In genomic region chrX:103629295-103630170, GRCh38 we compare ENCODE assay signal across 8 cellular contexts. TPM values are rescaled to one million over a fixed set of nuclear protein-coding genes. Genes with fewer than 3 reads are reported as not detected.
DNase-seq lines count a peak whose midpoint lies in the region; ATAC-seq, FAIRE-seq and TF ChIP-seq lines count a peak whose summit lies in the region.

No MANE protein-coding gene starts in this region.

- H3F3A ChIP-seq in MM.1S (ENCODE audit: insufficient read depth, low read length): no peaks in the 10 kb centered on the region

- H3K4me3 ChIP-seq in MM.1S (ENCODE audit: low read length) (peak overlapping the region; percentile 83), kidney (ENCODE audit: low read length in 2 of 2) (peak overlapping the region; percentile 84 to 86), small intestine (ENCODE audit: low read depth in 1 of 2, low read length in 2 of 2) (peak overlapping the region; percentile 57 to 64)

- H3K9me3 Mint-ChIP-seq in Calu3 (ENCODE audit: low read depth, unreplicated experiment): no peaks in the 10 kb centered on the region
- H3K9me3 Mint-ChIP-seq in T-helper 1 cell treated with Interleukin-12 subunit alpha and Interleukin-12 subunit beta and Interleukin-4 antibody, amounts not matched to agents 30 μg/mL and 1 μg/mL, for 36 hours: no peaks in the 10 kb centered on the region

- peak overlapping the region; percentile 68 for H3K4me2 ChIP-seq in MM.1S (ENCODE audit: low read depth, low read length)

- peak; percentile 43 for TF ChIP-seq CTCF in Calu3 (IDR thresholded peaks at IDR 0.05; ENCODE audit: unreplicated experiment)
- TF ChIP-seq CTCF in MM.1S (IDR thresholded peaks at IDR 0.05; ENCODE audit: low read length): peak; percentile 34
- TF ChIP-seq CTCF in kidney (IDR thresholded peaks at IDR 0.05; ENCODE audit: borderline replicate concordance, extremely low read depth, insufficient read depth): peak; percentile 54

- no TSS peak for BruUV-seq in Calu3 (replicated peaks; lab: Mats Ljungman, UMichigan)

- ATAC-seq in GM21723 (IDR thresholded peaks at IDR 0.05; ENCODE audit: unreplicated experiment): peak; percentile 42

- FAIRE-seq in kidney (lab: Jason Lieb, UNC): no peak
- no peak for FAIRE-seq in small intestine (lab: Jason Lieb, UNC)

- CTCF ChIA-PET in Calu3 (lab: Charles Lee): interaction anchor here (0.7 to 1.8 kb wide), 6 partner anchors 11 to 304 kb away, joined by 3 to 11 read pairs (median 4); no protein-coding TSS in a partner anchor

- DNase-seq in Calu3 (peak; percentile 65), MM.1S (no peak), cerebellum (ENCODE audit: low spot score) (peak; percentile 60), kidney (peak; percentile 89), small intestine (peak; percentile 42), NOMO-1 treated with DMSO at 0.1 percent for 48 hours (lab: John Stamatoyannopoulos, UW; ENCODE audit: unreplicated experiment) (no peak)

- peaks cover 9% of the 10 kb centered on the region for H3K4me1 Mint-ChIP-seq in Calu3 (ENCODE audit: low read depth, unreplicated experiment)
- H3K4me1 Mint-ChIP-seq in T-helper 1 cell treated with Interleukin-12 subunit alpha and Interleukin-12 subunit beta and Interleukin-4 antibody, amounts not matched to agents 30 μg/mL and 1 μg/mL, for 36 hours (ENCODE audit: low read depth): peaks cover 15% of the 10 kb centered on the region

- H3K27me3 ChIP-seq in MM.1S (replicated peaks; ENCODE audit: insufficient read depth, low read length) (no peaks in the 10 kb centered on the region), small intestine (ENCODE audit: control insufficient read depth in 2 of 2, insufficient read depth in 2 of 2, low read length in 2 of 2) (no peaks in the 10 kb centered on the region)

- no peaks in the 10 kb centered on the region for H3K79me2 ChIP-seq in MM.1S (ENCODE audit: low read length)

- no peaks in the 10 kb centered on the region for H3K9me2 ChIP-seq in MM.1S (replicated peaks; ENCODE audit: insufficient read depth, low read length)

- no peaks in the 10 kb centered on the region for H3K27me3 Mint-ChIP-seq in Calu3 (ENCODE audit: unreplicated experiment)
- no peaks in the 10 kb centered on the region for H3K27me3 Mint-ChIP-seq in T-helper 1 cell treated with Interleukin-12 subunit alpha and Interleukin-12 subunit beta and Interleukin-4 antibody, amounts not matched to agents 30 μg/mL and 1 μg/mL, for 36 hours (ENCODE audit: low read depth)

- peak overlapping the region; percentile 48 for H3K27ac Mint-ChIP-seq in Calu3 (ENCODE audit: unreplicated experiment)
- H3K27ac Mint-ChIP-seq in T-helper 1 cell treated with Interleukin-12 subunit alpha and Interleukin-12 subunit beta and Interleukin-4 antibody, amounts not matched to agents 30 μg/mL and 1 μg/mL, for 36 hours: peak overlapping the region; percentile 49

- H3K36me3 Mint-ChIP-seq in Calu3 (ENCODE audit: insufficient read depth, unreplicated experiment): peaks cover 23% of the 10 kb centered on the region
- no peaks in the 10 kb centered on the region for H3K36me3 Mint-ChIP-seq in T-helper 1 cell treated with Interleukin-12 subunit alpha and Interleukin-12 subunit beta and Interleukin-4 antibody, amounts not matched to agents 30 μg/mL and 1 μg/mL, for 36 hours (ENCODE audit: low read depth)

- intact Hi-C loops in Calu3 (cut with micrococcal nuclease; ENCODE audit: unreplicated experiment) (loop anchor here (5.0 kb wide), 2 partner anchors 58 to 97 kb away; partner anchors contain the start of gene MORF4L2), kidney (cut with DNase I) (no loop called here)

- H4K20me1 ChIP-seq in MM.1S (ENCODE audit: insufficient read depth, low read length): no peaks in the 10 kb centered on the region

- peak overlapping the region; percentile 77 for H2AFZ ChIP-seq in MM.1S (ENCODE audit: low read length)

- 0 out of 2 replicates have a peak, but pooled peaks cover 4% of the 10 kb centered on the region for H3K4me1 ChIP-seq in MM.1S (ENCODE audit: low read length)
- H3K4me1 ChIP-seq in kidney (ENCODE audit: control insufficient read depth in 1 of 2, insufficient read depth in 1 of 2, low read depth in 1 of 2, low read length in 2 of 2): peaks cover 0 to 3% of the 10 kb centered on the region in 2 donors
- no peaks in the 10 kb centered on the region for H3K4me1 ChIP-seq in small intestine (ENCODE audit: control insufficient read depth in 2 of 2, insufficient read depth in 1 of 2, low read depth in 1 of 2, low read length in 1 of 2)

- WGBS in small intestine, 3 donors: 1 to 23% (median 8%) methylated on average over 38 to 50 of the region's 50 CpGs

- peak overlapping the region; percentile 82 for H3K9ac ChIP-seq in MM.1S (ENCODE audit: low read length)
- H3K9ac ChIP-seq in kidney (ENCODE audit: low read length in 2 of 2): peak overlapping the region; percentile 82 to 89

- H3K4me3 Mint-ChIP-seq in Calu3 (ENCODE audit: low read depth, unreplicated experiment): peak overlapping the region; percentile 97
- H3K4me3 Mint-ChIP-seq in T-helper 1 cell treated with Interleukin-12 subunit alpha and Interleukin-12 subunit beta and Interleukin-4 antibody, amounts not matched to agents 30 μg/mL and 1 μg/mL, for 36 hours: peak overlapping the region; percentile 87

- no peaks in the 10 kb centered on the region for H3K9me3 ChIP-seq in MM.1S (replicated peaks; ENCODE audit: insufficient read depth, low read length)
- H3K9me3 ChIP-seq in kidney (ENCODE audit: control insufficient read depth in 1 of 2, low read length in 2 of 2): no peaks in the 10 kb centered on the region
- no peaks in the 10 kb centered on the region for H3K9me3 ChIP-seq in small intestine (ENCODE audit: control insufficient read depth, low read depth)

- H3K27ac ChIP-seq in MM.1S (ENCODE audit: low read length) (peak overlapping the region; percentile 73; the same call in 1 of the 2 replicates), kidney (ENCODE audit: low read depth in 2 of 2, low read length in 2 of 2) (peak overlapping the region; percentile 83 to 93), small intestine (ENCODE audit: low read depth in 1 of 2, low read length in 1 of 2) (peak overlapping the region; percentile 58 to 94)

- H3K36me3 ChIP-seq in MM.1S (replicated peaks; ENCODE audit: insufficient read depth, low read length): no peaks in the 10 kb centered on the region
- no peaks in the 10 kb centered on the region for H3K36me3 ChIP-seq in kidney (ENCODE audit: control insufficient read depth in 1 of 2, insufficient read depth in 2 of 2, low read length in 2 of 2)
- no peaks in the 10 kb centered on the region for H3K36me3 ChIP-seq in small intestine (ENCODE audit: control insufficient read depth in 2 of 2, insufficient read depth in 2 of 2, low read length in 2 of 2)

RNA-seq across cellular contexts. Expression of gene TCEAL1, which starts 0.8 kb away (rescaled TPM):
- 16.4 and 17.1 TPM in 2 replicates for total RNA-seq in Calu3 (2022)
- 19.5 TPM for total RNA-seq in cerebellum
- 30.3 TPM for total RNA-seq in kidney
- 32.5 TPM for polyA plus RNA-seq in kidney (ENCODE audit: insufficient read depth, low read depth, low replicate concordance)
- polyA plus RNA-seq in small intestine: 10 to 100 TPM; 17.9 to 33.0 (median 23.2) TPM

RNA-seq across cellular contexts. Expression of gene TCEAL3, which starts 21.8 kb away (rescaled TPM):
- total RNA-seq in Calu3 (2022) (9.1 TPM in 2 replicates), cerebellum (8.8 TPM), kidney (34.2 TPM)
- polyA plus RNA-seq in kidney (ENCODE audit: insufficient read depth, low read depth, low replicate concordance) (70.1 TPM), small intestine (10 to 100 TPM in 2 of 3 donors, 1 to 10 TPM in 1; 2.2 to 18.6 (median 12.7) TPM)

RNA-seq across cellular contexts. Expression of gene TCEAL4, which starts 44.2 kb away (rescaled TPM):
- 57.6 and 68.0 TPM in 2 replicates for total RNA-seq in Calu3 (2022)
- total RNA-seq in cerebellum: 30.8 TPM
- total RNA-seq in kidney: 96.8 TPM
- polyA plus RNA-seq in kidney (ENCODE audit: insufficient read depth, low read depth, low replicate concordance): 193 TPM
- polyA plus RNA-seq in small intestine: 10 to 100 TPM; 13.0 to 86.8 (median 40.3) TPM

RNA-seq across cellular contexts. Expression of gene MORF4L2, which starts 57.0 kb away (rescaled TPM):
- total RNA-seq in Calu3 (2022) (388 and 438 TPM in 2 replicates), cerebellum (207 TPM), kidney (250 TPM)
- polyA plus RNA-seq in kidney (ENCODE audit: insufficient read depth, low read depth, low replicate concordance) (146 TPM), small intestine (100 to 1,000 TPM; 195 to 313 (median 203) TPM)

Comparison
In these comparisons a context has a peak if more than half of its experiments do, and no peak if none do; other contexts are left out.
1. DNase-seq: peak in Calu3 (single experiment), cerebellum (single experiment), kidney (single experiment) and small intestine (single experiment); none in MM.1S (single experiment) and NOMO-1 treated with DMSO at 0.1 percent for 48 hours (single experiment).
2. Peak in every context shown above with its lines, with median percentiles within 50 percentile points of each other: CTCF ChIP-seq, H3K27ac ChIP-seq and H3K4me3 ChIP-seq.